6 cellular contexts compared by ENCODE assay signal in the genomic region with DNA sequence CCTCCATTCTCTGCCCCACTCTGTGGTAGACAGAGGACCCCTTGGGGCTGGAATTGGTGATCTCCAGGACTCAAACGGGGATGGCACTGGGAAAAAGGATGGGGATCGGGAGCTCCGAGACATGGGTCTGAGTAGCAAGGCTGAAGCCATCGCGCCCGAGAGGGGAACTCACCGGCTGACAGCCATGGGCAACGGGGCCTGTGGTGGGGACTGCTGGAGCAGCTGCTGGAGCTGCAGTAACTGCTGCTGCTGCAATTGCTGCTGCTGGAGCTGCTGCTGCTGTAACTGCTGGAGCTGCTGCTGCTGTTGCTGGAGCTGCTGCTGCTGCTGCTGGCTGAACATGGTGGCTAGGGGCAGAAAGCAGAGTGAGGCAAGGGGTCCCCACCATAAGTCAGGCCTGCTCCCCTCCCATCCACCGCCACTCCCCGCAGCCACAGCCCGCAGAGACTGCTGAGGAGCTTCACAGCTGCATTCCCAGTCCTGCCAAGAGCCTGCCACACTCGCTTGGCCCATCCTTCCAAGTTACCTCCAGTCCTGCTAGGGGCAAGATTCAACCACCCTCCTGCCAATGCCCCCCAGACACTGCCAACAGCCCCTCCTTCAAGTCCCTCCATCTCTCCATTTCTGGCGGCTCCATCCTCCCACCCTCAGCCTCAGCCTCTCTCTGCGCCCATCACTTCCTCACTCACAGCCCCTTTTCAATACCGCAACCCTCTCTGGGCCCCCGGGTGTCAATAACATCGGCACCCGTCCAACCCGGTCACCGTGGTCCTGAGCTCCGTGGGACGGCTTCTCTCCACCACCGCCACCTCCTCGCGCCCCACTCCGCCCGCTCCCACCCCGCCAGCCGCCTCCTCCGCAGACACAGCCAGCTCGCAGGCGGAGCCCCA. TPM values are rescaled to one million over a fixed set of nuclear protein-coding genes. Genes with fewer than 3 reads are reported as not detected.
DNase-seq lines count a peak whose midpoint lies in the region; ATAC-seq and TF ChIP-seq lines count a peak whose summit lies in the region.

No MANE protein-coding gene starts in this region.

- DNase-seq in Calu3 (no peak), choroid plexus epithelial cell (ENCODE audit: low read depth) (no peak), osteoblast (ENCODE audit: insufficient read length, low spot score, missing footprints) (peak; percentile 92), cortex of kidney (lab: John Stamatoyannopoulos, UW) (no peak), activated gamma-delta T cell (lab: John Stamatoyannopoulos, UW) (no peak)

- no peaks in the 10 kb centered on the region for H3K4me1 Mint-ChIP-seq in Calu3 (ENCODE audit: low read depth, unreplicated experiment)

- H3K27ac Mint-ChIP-seq in Calu3 (ENCODE audit: unreplicated experiment), result peak overlapping the region; percentile 50

- peaks cover 3% of the 10 kb centered on the region for H4K20me1 ChIP-seq in osteoblast (ENCODE audit: insufficient read depth, low read length)

- H2AFZ ChIP-seq in osteoblast (ENCODE audit: low read length), result peak overlapping the region; percentile 82

- TF ChIP-seq CTCF in Calu3 (IDR thresholded peaks at IDR 0.05; ENCODE audit: unreplicated experiment) (no peak), choroid plexus epithelial cell (conservative IDR thresholded peaks at IDR 0.05; ENCODE audit: low read depth, low read length) (no peak), osteoblast (IDR thresholded peaks at IDR 0.05; ENCODE audit: extremely low read depth, low read depth, low read length) (no peak)

- H3K27me3 Mint-ChIP-seq in Calu3 (ENCODE audit: unreplicated experiment), result no peaks in the 10 kb centered on the region

- CTCF ChIA-PET in Calu3 (lab: Charles Lee), result interaction anchor here (1.1 kb wide), 1 partner anchor 66 kb away, joined by 4 read pairs; no protein-coding TSS in a partner anchor

- BruUV-seq in Calu3 (replicated peaks; lab: Mats Ljungman, UMichigan), result no TSS peak

- peak overlapping the region; percentile 56 for H3K27ac ChIP-seq in osteoblast (ENCODE audit: low read depth, low read length)

- H3K36me3 Mint-ChIP-seq in Calu3 (ENCODE audit: insufficient read depth, unreplicated experiment), result peaks cover 43% of the 10 kb centered on the region

- no peaks in the 10 kb centered on the region for H3K27me3 ChIP-seq in osteoblast (ENCODE audit: insufficient read depth, low read length)

- peak overlapping the region; percentile 87 for H3K4me3 Mint-ChIP-seq in Calu3 (ENCODE audit: low read depth, unreplicated experiment)

- H3K36me3 ChIP-seq in osteoblast (ENCODE audit: insufficient read depth, low read length), result peaks cover 26% of the 10 kb centered on the region

- peaks cover 9% of the 10 kb centered on the region for H3K4me1 ChIP-seq in osteoblast (ENCODE audit: insufficient read depth, low read length)

- peak overlapping the region; percentile 79 for H3K4me2 ChIP-seq in osteoblast (ENCODE audit: insufficient read depth, low read length)

- intact Hi-C loops in Calu3 (cut with micrococcal nuclease; ENCODE audit: unreplicated experiment), result no loop called here

- no peaks in the 10 kb centered on the region for H3K9me3 ChIP-seq in osteoblast (ENCODE audit: low read depth, low read length)

- H3K9me3 Mint-ChIP-seq in Calu3 (ENCODE audit: low read depth, unreplicated experiment), result no peaks in the 10 kb centered on the region

- H3K4me3 ChIP-seq in choroid plexus epithelial cell (ENCODE audit: low read depth, low read length) (peak overlapping the region; percentile 78), osteoblast (ENCODE audit: insufficient read depth, low read length) (peak overlapping the region; percentile 93)

- peaks cover 34% of the 10 kb centered on the region for H3K79me2 ChIP-seq in osteoblast (ENCODE audit: insufficient read depth, low read length)

- peak; percentile 21 for ATAC-seq in HG03159 (IDR thresholded peaks at IDR 0.05; ENCODE audit: unreplicated experiment)

RNA-seq across cellular contexts. Expression of a gene that starts 0.6 kb away (rescaled TPM):
- total RNA-seq in Calu3 (2022), result 85.8 and 93.7 TPM in 2 replicates
- total RNA-seq in osteoblast, result 33.7 and 40.1 TPM in 2 replicates

RNA-seq across cellular contexts. Expression of a gene that starts 12.4 kb away (rescaled TPM):
- total RNA-seq in Calu3 (2022) (30.8 and 40.0 TPM in 2 replicates), osteoblast (3.6 and 6.5 TPM in 2 replicates)

RNA-seq across cellular contexts. Expression of a gene that starts 30.7 kb away (rescaled TPM):
- total RNA-seq in Calu3 (2022) (77.6 and 82.3 TPM in 2 replicates), osteoblast (24.5 and 33.3 TPM in 2 replicates)

RNA-seq across cellular contexts. Expression of a gene that starts 41.5 kb away (rescaled TPM):
- total RNA-seq in Calu3 (2022), result 2,733 and 4,208 TPM in 2 replicates
- total RNA-seq in osteoblast, result not detected in 2 replicates
